In genomic region chr16:72099377-72099818, GRCh38 we compare ENCODE assay signal across 9 cellular contexts. TPM values are rescaled to one million over a fixed set of nuclear protein-coding genes. Genes with fewer than 3 reads are reported as not detected.
DNase-seq lines count a peak whose midpoint lies in the region; ATAC-seq and TF ChIP-seq lines count a peak whose summit lies in the region.
"Had no signal": no experiment of that assay in that cellular context is flagged by ENCODE, and none has a peak within 500 bp of the region (broad histone marks: within the 10 kb centered on the region; RNA-seq: fewer than 3 reads in every experiment).

No MANE protein-coding gene starts in this region.

- H3K36me3 Mint-ChIP-seq in brain = peaks cover 75% of the 10 kb centered on the region

- peak overlapping the region in 1 of 5 experiments; percentile 52 for H3K4me3 Mint-ChIP-seq in brain
- H3K4me3 Mint-ChIP-seq: activated naive CD8-positive, alpha-beta T cell had no signal

- peaks cover 23% of the 10 kb centered on the region for H3K4me1 ChIP-seq in DND-41 (ENCODE audit: insufficient read depth, low read length)
- H3K4me1 ChIP-seq in KMS-11 (ENCODE audit: low read depth, poor library complexity, severe bottlenecking) = peaks cover 13% of the 10 kb centered on the region
- peaks cover 8% of the 10 kb centered on the region; the same call in 1 of the 2 replicates for H3K4me1 ChIP-seq in SJSA1 (replicated peaks)

- no peak overlapping the region for H3K27ac ChIP-seq in DND-41 (ENCODE audit: low read length)
- H3K27ac ChIP-seq in KMS-11 = no peak overlapping the region
- no peak overlapping the region for H3K27ac ChIP-seq in SJSA1

- H3K36me3 ChIP-seq in DND-41 (ENCODE audit: insufficient read depth, low read length) (peaks cover 86% of the 10 kb centered on the region), KMS-11 (ENCODE audit: insufficient read depth) (peaks cover 15% of the 10 kb centered on the region; the same call in 1 of the 2 replicates), SJSA1 (peaks cover 86% of the 10 kb centered on the region)

- ATAC-seq in DND-41 (ENCODE audit: insufficient read depth, low read depth) = peak; percentile 97
- ATAC-seq in GM21367 (IDR thresholded peaks at IDR 0.05; ENCODE audit: unreplicated experiment) = peak; percentile 79

- H3K79me2 ChIP-seq in DND-41 (ENCODE audit: insufficient read depth, low read length) (peaks cover 27% of the 10 kb centered on the region), KMS-11 (ENCODE audit: insufficient read depth, low read depth) (peaks cover 21% of the 10 kb centered on the region)

- no peaks in the 10 kb centered on the region for H3K27me3 Mint-ChIP-seq in brain
- H3K27me3 Mint-ChIP-seq: activated naive CD8-positive, alpha-beta T cell had no signal

- peaks cover 22% of the 10 kb centered on the region for H3K4me1 Mint-ChIP-seq in brain

- no peak overlapping the region for H2AFZ ChIP-seq in DND-41 (ENCODE audit: low read depth, low read length)
- no peak overlapping the region for H2AFZ ChIP-seq in KMS-11 (ENCODE audit: low read depth)

- H4K20me1 ChIP-seq in DND-41 (ENCODE audit: insufficient read depth, low read length) = peaks cover 10% of the 10 kb centered on the region; the same call in 1 of the 2 replicates
- no peaks in the 10 kb centered on the region for H4K20me1 ChIP-seq in KMS-11 (ENCODE audit: insufficient read depth)

- H3K4me3 ChIP-seq in DND-41 (ENCODE audit: low read depth in 1 of 2, low read length in 2 of 2) (no peak overlapping the region), KMS-11 (IDR thresholded peaks at IDR 0.05; ENCODE audit: insufficient read depth, low read depth, low read length) (no peak overlapping the region), SJSA1 (no peak overlapping the region)

- DNase-seq in DND-41 (peak; percentile 64), SJSA1 (ENCODE audit: low read depth in 1 of 2, low spot score in 2 of 2) (peak; percentile 27 to 58), iris pigment epithelial cell (ENCODE audit: low read depth) (peak; percentile 58), NCI-H1930 (lab: John Stamatoyannopoulos, UW) (no peak)
- DNase-seq in stimulated activated CD4-positive, alpha-beta T cell treated with anti-CD3 and anti-CD28 coated beads, Interleukin-2, amount 100 ng/mL, for 48 hours = peak; percentile 24 to 33

- TF ChIP-seq CTCF in DND-41 (IDR thresholded peaks at IDR 0.05; ENCODE audit: borderline replicate concordance, extremely low read depth, low read length, poor library complexity, severe bottlenecking) (peak; percentile 77), KMS-11 (conservative IDR thresholded peaks at IDR 0.05; ENCODE audit: low read depth, low read length) (peak; percentile 72), brain (conservative IDR thresholded peaks at IDR 0.05) (peak; percentile 47 to 69)

- no peak overlapping the region for H3K4me2 ChIP-seq in DND-41 (ENCODE audit: insufficient read depth, low read length)
- no peak overlapping the region for H3K4me2 ChIP-seq in KMS-11

- no peaks in the 10 kb centered on the region for H3K9me3 Mint-ChIP-seq in brain

- no peak overlapping the region for H3K9ac ChIP-seq in DND-41 (ENCODE audit: low read depth, low read length)
- no peak overlapping the region for H3K9ac ChIP-seq in KMS-11

- no peaks in the 10 kb centered on the region for H3K9me3 ChIP-seq in DND-41 (ENCODE audit: insufficient read depth, low read length, severe bottlenecking)
- H3K9me3 ChIP-seq in SJSA1 (replicated peaks) = no peaks in the 10 kb centered on the region

- H3K27ac Mint-ChIP-seq in brain = no peak overlapping the region
- H3K27ac Mint-ChIP-seq: activated naive CD8-positive, alpha-beta T cell had no signal

- no peaks in the 10 kb centered on the region for H3K27me3 ChIP-seq in DND-41 (ENCODE audit: insufficient read depth, low read length, poor library complexity)
- no peaks in the 10 kb centered on the region for H3K27me3 ChIP-seq in KMS-11 (ENCODE audit: insufficient read depth, low read depth)
- no peaks in the 10 kb centered on the region for H3K27me3 ChIP-seq in SJSA1 (replicated peaks)

RNA-seq across cellular contexts. Expression of gene DHX38, which starts 5.8 kb away (rescaled TPM):
- 50.9 and 67.1 TPM in 2 replicates for total RNA-seq in SJSA1 (2014; rRNA removed; shearing (Covaris generic))
- polyA plus RNA-seq in brain (ENCODE audit: insufficient read depth, low read depth, low replicate concordance) = 44.2 TPM

RNA-seq across cellular contexts. Expression of gene TXNL4B, which starts 6.0 kb away (rescaled TPM):
- total RNA-seq in SJSA1 (2014; rRNA removed; shearing (Covaris generic)) = 11.7 and 26.0 TPM in 2 replicates
- polyA plus RNA-seq in brain (ENCODE audit: insufficient read depth, low read depth, low replicate concordance) = 7.5 TPM

RNA-seq across cellular contexts. Expression of gene HPR, which starts 36.4 kb away (rescaled TPM):
- total RNA-seq in SJSA1 (2014; rRNA removed; shearing (Covaris generic)) = not detected in 2 replicates
- 7.0 TPM for polyA plus RNA-seq in brain (ENCODE audit: insufficient read depth, low read depth, low replicate concordance)

RNA-seq across cellular contexts. Expression of gene HP, which starts 45.1 kb away (rescaled TPM):
- 0.29 and 0.91 TPM in 2 replicates for total RNA-seq in SJSA1 (2014; rRNA removed; shearing (Covaris generic))
- 9.2 TPM for polyA plus RNA-seq in brain (ENCODE audit: insufficient read depth, low read depth, low replicate concordance)

Comparison
In these comparisons a context has a peak if more than half of its experiments do, and no peak if none do; other contexts are left out.
1. DNase-seq: peak in DND-41 (single experiment), SJSA1 (2 of 2), iris pigment epithelial cell (single experiment) and stimulated activated CD4-positive, alpha-beta T cell treated with anti-CD3 and anti-CD28 coated beads, Interleukin-2, amount 100 ng/mL, for 48 hours (2 of 2); none in NCI-H1930 (0 of 2).
2. Peak in every context shown above with its lines, with median percentiles within 50 percentile points of each other: CTCF ChIP-seq.